22 cellular contexts compared by ENCODE assay signal in genomic region chr14:98692832-98693231, GRCh38.
DNase-seq lines count a peak whose midpoint lies in the region; ATAC-seq lines count a peak whose summit lies in the region.
"Had no signal": no experiment of that assay in that cellular context is flagged by ENCODE, and none has a peak within 500 bp of the region (broad histone marks: within the 10 kb centered on the region; RNA-seq: fewer than 3 reads in every experiment).

No MANE protein-coding gene starts in this region.

- H3K27me3 Mint-ChIP-seq in activated CD4-positive, alpha-beta memory T cell treated with anti-CD3 and anti-CD28 coated beads for 36 hours, result no peaks in the 10 kb centered on the region
- H3K27me3 Mint-ChIP-seq in activated CD4-positive, alpha-beta memory T cell treated with anti-CD3 and anti-CD28 coated beads, Interleukin-2, amount 10 ng/mL, durations not matched to agents 7 days and 5 days, result no peaks in the 10 kb centered on the region
- H3K27me3 Mint-ChIP-seq: IgD-negative memory B cell had no signal

- H3K36me3 Mint-ChIP-seq in activated CD4-positive, alpha-beta memory T cell treated with anti-CD3 and anti-CD28 coated beads for 36 hours, result no peaks in the 10 kb centered on the region
- H3K36me3 Mint-ChIP-seq in activated CD4-positive, alpha-beta memory T cell treated with anti-CD3 and anti-CD28 coated beads, Interleukin-2, amount 10 ng/mL, durations not matched to agents 7 days and 5 days (ENCODE audit: low read depth), result no peaks in the 10 kb centered on the region
- H3K36me3 Mint-ChIP-seq: IgD-negative memory B cell, neural progenitor cell had no signal

- H3K4me1 ChIP-seq in effector memory CD4-positive, alpha-beta T cell (ENCODE audit: control insufficient read depth, insufficient read depth, low read length, poor library complexity, severe bottlenecking), result no peaks in the 10 kb centered on the region
- H3K4me1 ChIP-seq: ascending aorta, gastrocnemius medialis, neural progenitor cell, stomach had no signal

- CTCF ChIA-PET in activated CD4-positive, alpha-beta memory T cell treated with anti-CD3 and anti-CD28 coated beads for 36 hours (lab: Charles Lee), result no interaction called here
- CTCF ChIA-PET in activated CD4-positive, alpha-beta memory T cell treated with anti-CD3 and anti-CD28 coated beads, Interleukin-2, amount 10 ng/mL, durations not matched to agents 7 days and 5 days (lab: Charles Lee), result no interaction called here

- no peaks in the 10 kb centered on the region for H3K27me3 ChIP-seq in effector memory CD4-positive, alpha-beta T cell (replicated peaks; ENCODE audit: control insufficient read depth, insufficient read depth, low read length, poor library complexity, severe bottlenecking)
- H3K27me3 ChIP-seq: ascending aorta, gastrocnemius medialis, neural progenitor cell, sigmoid colon, stomach had no signal

- no peak overlapping the region for H3K4me3 ChIP-seq in effector memory CD4-positive, alpha-beta T cell (ENCODE audit: insufficient read depth, low read depth, low read length, poor library complexity, severe bottlenecking)
- H3K4me3 ChIP-seq: ascending aorta, gastrocnemius medialis, neural progenitor cell, sigmoid colon, stomach had no signal

- POLR2A ChIA-PET in activated CD4-positive, alpha-beta memory T cell treated with anti-CD3 and anti-CD28 coated beads for 36 hours (lab: Charles Lee), result no interaction called here
- POLR2A ChIA-PET in activated CD4-positive, alpha-beta memory T cell treated with anti-CD3 and anti-CD28 coated beads, Interleukin-2, amount 10 ng/mL, durations not matched to agents 7 days and 5 days (lab: Charles Lee), result no interaction called here

- H3K9me3 Mint-ChIP-seq in activated CD4-positive, alpha-beta memory T cell treated with anti-CD3 and anti-CD28 coated beads for 36 hours, result peaks cover 12% of the 10 kb centered on the region
- peaks cover 16% of the 10 kb centered on the region for H3K9me3 Mint-ChIP-seq in activated CD4-positive, alpha-beta memory T cell treated with anti-CD3 and anti-CD28 coated beads, Interleukin-2, amount 10 ng/mL, durations not matched to agents 7 days and 5 days

- ATAC-seq in HG02852 (IDR thresholded peaks at IDR 0.05; ENCODE audit: unreplicated experiment), result no peak
- ATAC-seq: gastrocnemius medialis had no signal

- H3K36me3 ChIP-seq in effector memory CD4-positive, alpha-beta T cell (ENCODE audit: control insufficient read depth, insufficient read depth, low read length), result no peaks in the 10 kb centered on the region
- H3K36me3 ChIP-seq: ascending aorta, gastrocnemius medialis, neural progenitor cell, sigmoid colon, stomach had no signal

- H3K4me3 Mint-ChIP-seq in activated CD4-positive, alpha-beta memory T cell treated with anti-CD3 and anti-CD28 coated beads for 36 hours, result no peak overlapping the region
- no peak overlapping the region for H3K4me3 Mint-ChIP-seq in activated CD4-positive, alpha-beta memory T cell treated with anti-CD3 and anti-CD28 coated beads, Interleukin-2, amount 10 ng/mL, durations not matched to agents 7 days and 5 days
- H3K4me3 Mint-ChIP-seq: H9, IgD-negative memory B cell, neural progenitor cell had no signal

- H3K27ac Mint-ChIP-seq in activated CD4-positive, alpha-beta memory T cell treated with anti-CD3 and anti-CD28 coated beads for 36 hours, result no peak overlapping the region
- no peak overlapping the region for H3K27ac Mint-ChIP-seq in activated CD4-positive, alpha-beta memory T cell treated with anti-CD3 and anti-CD28 coated beads, Interleukin-2, amount 10 ng/mL, durations not matched to agents 7 days and 5 days
- H3K27ac Mint-ChIP-seq: H9, IgD-negative memory B cell, neural progenitor cell had no signal

- intact Hi-C loops in activated CD4-positive, alpha-beta memory T cell treated with anti-CD3 and anti-CD28 coated beads for 36 hours (cut with micrococcal nuclease), result no loop called here

- H3K9me3 ChIP-seq in effector memory CD4-positive, alpha-beta T cell (ENCODE audit: control insufficient read depth, low read length), result no peaks in the 10 kb centered on the region
- H3K9me3 ChIP-seq: ascending aorta, gastrocnemius medialis, sigmoid colon, SK-N-SH had no signal

- DNase-seq in activated CD4-positive, alpha-beta memory T cell treated with anti-CD3 and anti-CD28 coated beads for 36 hours, result peak; percentile 64
- DNase-seq in activated CD4-positive, alpha-beta memory T cell treated with anti-CD3 and anti-CD28 coated beads, Interleukin-2, amount 10 ng/mL, durations not matched to agents 7 days and 5 days, result no peak
- DNase-seq in stimulated activated CD4-positive, alpha-beta T cell treated with anti-CD3 and anti-CD28 coated beads, Interleukin-1b, Interleukin-23, amount 100 ng/mL, for 48 hours, result peak; percentile 72
- DNase-seq in stimulated activated CD4-positive, alpha-beta T cell treated with anti-CD3 and anti-CD28 coated beads, Interleukin-4, amount 100 ng/mL, for 4 hours, result no peak
- peak; percentile 45 for DNase-seq in kidney tubule cell (ENCODE audit: low spot score)
- no peak for DNase-seq in effector memory CD4-positive, alpha-beta T cell
- no peak for DNase-seq in NCI-H2171 treated with DMSO at 0.1 percent for 48 hours (lab: John Stamatoyannopoulos, UW)
- DNase-seq: activated naive CD4-positive, alpha-beta T cell treated with anti-CD3 and anti-CD28 coated beads, Interleukin-2, amount 50 U/mL, for 16 hours; cerebellar nuclear complex; gastrocnemius medialis; H9; NCI-H1417; NCI-H510A; sigmoid colon; SK-N-SH; stomach; trophoblast cell had no signal

- no peaks in the 10 kb centered on the region for H3K4me1 Mint-ChIP-seq in activated CD4-positive, alpha-beta memory T cell treated with anti-CD3 and anti-CD28 coated beads for 36 hours (ENCODE audit: low read depth)
- H3K4me1 Mint-ChIP-seq in activated CD4-positive, alpha-beta memory T cell treated with anti-CD3 and anti-CD28 coated beads, Interleukin-2, amount 10 ng/mL, durations not matched to agents 7 days and 5 days, result no peaks in the 10 kb centered on the region
- H3K4me1 Mint-ChIP-seq: IgD-negative memory B cell had no signal

- no peak overlapping the region for H3K27ac ChIP-seq in effector memory CD4-positive, alpha-beta T cell (ENCODE audit: insufficient read depth, low read length, poor library complexity, severe bottlenecking)
- H3K27ac ChIP-seq: ascending aorta, gastrocnemius medialis, neural progenitor cell, sigmoid colon, stomach, VCaP had no signal

Comparison
In these comparisons a context has a peak if more than half of its experiments do, and no peak if none do; other contexts are left out.
1. DNase-seq: peak in activated CD4-positive, alpha-beta memory T cell treated with anti-CD3 and anti-CD28 coated beads for 36 hours (single experiment), stimulated activated CD4-positive, alpha-beta T cell treated with anti-CD3 and anti-CD28 coated beads, Interleukin-1b, Interleukin-23, amount 100 ng/mL, for 48 hours (single experiment) and kidney tubule cell (single experiment); none in activated CD4-positive, alpha-beta memory T cell treated with anti-CD3 and anti-CD28 coated beads, Interleukin-2, amount 10 ng/mL, durations not matched to agents 7 days and 5 days (single experiment), stimulated activated CD4-positive, alpha-beta T cell treated with anti-CD3 and anti-CD28 coated beads, Interleukin-4, amount 100 ng/mL, for 4 hours (0 of 2), effector memory CD4-positive, alpha-beta T cell (0 of 3) and NCI-H2171 treated with DMSO at 0.1 percent for 48 hours (single experiment).